In genomic region chr17:36534881-36535668, GRCh38 we compare ENCODE assay signal across 1 cellular context.
TF ChIP-seq lines count a peak whose summit lies in the region.

A gene with protein sequence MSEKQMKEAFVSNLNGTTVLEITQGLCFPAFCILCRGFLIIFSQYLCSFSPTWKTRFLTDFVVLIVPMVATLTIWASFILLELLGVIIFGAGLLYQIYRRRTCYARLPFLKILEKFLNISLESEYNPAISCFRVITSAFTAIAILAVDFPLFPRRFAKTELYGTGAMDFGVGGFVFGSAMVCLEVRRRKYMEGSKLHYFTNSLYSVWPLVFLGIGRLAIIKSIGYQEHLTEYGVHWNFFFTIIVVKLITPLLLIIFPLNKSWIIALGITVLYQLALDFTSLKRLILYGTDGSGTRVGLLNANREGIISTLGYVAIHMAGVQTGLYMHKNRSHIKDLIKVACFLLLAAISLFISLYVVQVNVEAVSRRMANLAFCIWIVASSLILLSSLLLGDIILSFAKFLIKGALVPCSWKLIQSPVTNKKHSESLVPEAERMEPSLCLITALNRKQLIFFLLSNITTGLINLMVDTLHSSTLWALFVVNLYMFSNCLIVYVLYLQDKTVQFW (plus strand): TSS chr17:36534987. CDS start chr17:36537102, 2,115 bp downstream.

TF ChIP-seq in K562, 482 proteins besides CTCF, POLR2A, EP300 and RAD21 (continued from another document and continues in another):
- TF ChIP-seq, protein P1, sequence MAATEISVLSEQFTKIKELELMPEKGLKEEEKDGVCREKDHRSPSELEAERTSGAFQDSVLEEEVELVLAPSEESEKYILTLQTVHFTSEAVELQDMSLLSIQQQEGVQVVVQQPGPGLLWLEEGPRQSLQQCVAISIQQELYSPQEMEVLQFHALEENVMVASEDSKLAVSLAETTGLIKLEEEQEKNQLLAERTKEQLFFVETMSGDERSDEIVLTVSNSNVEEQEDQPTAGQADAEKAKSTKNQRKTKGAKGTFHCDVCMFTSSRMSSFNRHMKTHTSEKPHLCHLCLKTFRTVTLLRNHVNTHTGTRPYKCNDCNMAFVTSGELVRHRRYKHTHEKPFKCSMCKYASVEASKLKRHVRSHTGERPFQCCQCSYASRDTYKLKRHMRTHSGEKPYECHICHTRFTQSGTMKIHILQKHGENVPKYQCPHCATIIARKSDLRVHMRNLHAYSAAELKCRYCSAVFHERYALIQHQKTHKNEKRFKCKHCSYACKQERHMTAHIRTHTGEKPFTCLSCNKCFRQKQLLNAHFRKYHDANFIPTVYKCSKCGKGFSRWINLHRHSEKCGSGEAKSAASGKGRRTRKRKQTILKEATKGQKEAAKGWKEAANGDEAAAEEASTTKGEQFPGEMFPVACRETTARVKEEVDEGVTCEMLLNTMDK (IDR thresholded peaks at IDR 0.05; ENCODE audit: borderline replicate concordance, insufficient read depth, low read depth, low read length, poor library complexity, severe bottlenecking) = peak; percentile 35
- peak in 1 of 2 experiments; percentile 93; a peak in 1 of 4 replicates for TF ChIP-seq SIN3A (IDR thresholded peaks at IDR 0.05; ENCODE audit: borderline replicate concordance in 2 of 2, control insufficient read depth in 1 of 2, low read depth in 2 of 2, low read length in 2 of 2)
- TF ChIP-seq EP400 (IDR thresholded peaks at IDR 0.05) = peak; percentile 99
- peak; percentile 34; the same call in 1 of the 2 replicates for TF ChIP-seq THAP12 (CRISPR knock-in tag; IDR thresholded peaks at IDR 0.05)
- peak; percentile 89 for TF ChIP-seq CREM (IDR thresholded peaks at IDR 0.05; ENCODE audit: low read depth)
- peak; percentile 94; the same call in 1 of the 2 replicates for TF ChIP-seq BRD4 (IDR thresholded peaks at IDR 0.05)
- TF ChIP-seq FOXK2 (conservative IDR thresholded peaks at IDR 0.05 in 1 of 2, IDR thresholded peaks at IDR 0.05 in 1 of 2; ENCODE audit: low read depth in 2 of 2) = peak; percentile 18 to 34; a peak in 3 of 4 replicates
- TF ChIP-seq L3MBTL2 (IDR thresholded peaks at IDR 0.05) = peak; percentile 91
- peak; percentile 56 to 73 for TF ChIP-seq NRF1 (conservative IDR thresholded peaks at IDR 0.05 in 1 of 2, IDR thresholded peaks at IDR 0.05 in 1 of 2)
- peak; percentile 81 for TF ChIP-seq CCNT2 (IDR thresholded peaks at IDR 0.05; ENCODE audit: borderline replicate concordance, extremely low read depth, insufficient read length, low read depth, low read length)
- peak; percentile 60 for TF ChIP-seq SMAD4 (CRISPR knock-in tag; conservative IDR thresholded peaks at IDR 0.05)
- TF ChIP-seq MECOM (CRISPR knock-in tag; IDR thresholded peaks at IDR 0.05) = no peak
- TF ChIP-seq NR2C2 (CRISPR knock-in tag; IDR thresholded peaks at IDR 0.05) = no peak
- peak; percentile 83 for TF ChIP-seq NR2C2 (tag; IDR thresholded peaks at IDR 0.05)
- peak; percentile 96 for TF ChIP-seq MAX (CRISPR knock-in tag; IDR thresholded peaks at IDR 0.05)
- no peak for TF ChIP-seq SMARCA5 (IDR thresholded peaks at IDR 0.05)
- peak; percentile 94 for TF ChIP-seq GABPB1 (CRISPR knock-in tag; IDR thresholded peaks at IDR 0.05)
- TF ChIP-seq SP1 (CRISPR knock-in tag; IDR thresholded peaks at IDR 0.05) = peak; percentile 47
- peak; percentile 99 for TF ChIP-seq MYC (IDR thresholded peaks at IDR 0.05; ENCODE audit: low read depth, low read length)
- peak; percentile 99 for TF ChIP-seq MYC (CRISPR knock-in tag; IDR thresholded peaks at IDR 0.05; ENCODE audit: borderline replicate concordance, low read depth)
- TF ChIP-seq SAFB (IDR thresholded peaks at IDR 0.05; ENCODE audit: borderline replicate concordance, low read depth, low read length) = peak; percentile 93
- peak; percentile 63 for TF ChIP-seq CTBP1 (IDR thresholded peaks at IDR 0.05; ENCODE audit: borderline replicate concordance)
- TF ChIP-seq PRPF4 (IDR thresholded peaks at IDR 0.05; ENCODE audit: insufficient read depth, low read depth, low read length, poor library complexity, severe bottlenecking) = peak; percentile 8
- TF ChIP-seq USF1 (CRISPR knock-in tag; IDR thresholded peaks at IDR 0.05) = peak; percentile 78
- TF ChIP-seq ZBTB43 (CRISPR knock-in tag; IDR thresholded peaks at IDR 0.05) = peak; percentile 28; the same call in 1 of the 2 replicates
- TF ChIP-seq ETS1 (conservative IDR thresholded peaks at IDR 0.05; ENCODE audit: control insufficient read depth, low read depth, low read length) = peak; percentile 78
- TF ChIP-seq KAT7 (CRISPR knock-in tag; IDR thresholded peaks at IDR 0.05; ENCODE audit: borderline replicate concordance) = peak; percentile 35; the same call in 1 of the 2 replicates
- peak; percentile 73 for TF ChIP-seq PML (IDR thresholded peaks at IDR 0.05; ENCODE audit: low read length)
- peak; percentile 86 for TF ChIP-seq PCBP1 (IDR thresholded peaks at IDR 0.05; ENCODE audit: low read depth, low read length, poor library complexity, severe bottlenecking)
- TF ChIP-seq TAF1 (IDR thresholded peaks at IDR 0.05; ENCODE audit: control insufficient read depth, extremely low read depth, insufficient read depth, low read length, severe bottlenecking) = peak; percentile 92
- TF ChIP-seq ZBTB7A (IDR thresholded peaks at IDR 0.05; ENCODE audit: borderline replicate concordance, control insufficient read depth, low read depth, low read length) = peak; percentile 79
- TF ChIP-seq KLF13 (tag; IDR thresholded peaks at IDR 0.05; ENCODE audit: borderline replicate concordance, low read depth) = peak; percentile 22; the same call in 1 of the 2 replicates
- peak in 1 of 2 experiments; percentile 75; a peak in 1 of 4 replicates for TF ChIP-seq KDM4B (IDR thresholded peaks at IDR 0.05; ENCODE audit: borderline replicate concordance in 2 of 2, low read depth in 1 of 2)
- peak; percentile 24; the same call in 1 of the 2 replicates for TF ChIP-seq FOXP1 (CRISPR knock-in tag; IDR thresholded peaks at IDR 0.05)
- TF ChIP-seq ZNF785 (CRISPR knock-in tag; IDR thresholded peaks at IDR 0.05) = no peak
- TF ChIP-seq SAP30 (IDR thresholded peaks at IDR 0.05; ENCODE audit: borderline replicate concordance, insufficient read depth, low read depth, low read length, poor library complexity, severe bottlenecking) = peak; percentile 94
- TF ChIP-seq, protein P2, sequence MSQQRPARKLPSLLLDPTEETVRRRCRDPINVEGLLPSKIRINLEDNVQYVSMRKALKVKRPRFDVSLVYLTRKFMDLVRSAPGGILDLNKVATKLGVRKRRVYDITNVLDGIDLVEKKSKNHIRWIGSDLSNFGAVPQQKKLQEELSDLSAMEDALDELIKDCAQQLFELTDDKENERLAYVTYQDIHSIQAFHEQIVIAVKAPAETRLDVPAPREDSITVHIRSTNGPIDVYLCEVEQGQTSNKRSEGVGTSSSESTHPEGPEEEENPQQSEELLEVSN (IDR thresholded peaks at IDR 0.05; ENCODE audit: borderline replicate concordance in 1 of 2, extremely low read depth in 1 of 2, insufficient read depth in 1 of 2, insufficient read length in 1 of 2, low read depth in 1 of 2, low read length in 1 of 2, poor library complexity in 1 of 2, severe bottlenecking in 1 of 2) = peak; percentile 93 to 98
- peak; percentile 62; the same call in 1 of the 2 replicates for TF ChIP-seq ZBTB9 (CRISPR knock-in tag; IDR thresholded peaks at IDR 0.05)
- 0 out of 2 replicates have a peak, but pooled peaks have one; percentile 34 for TF ChIP-seq HDAC2 (IDR thresholded peaks at IDR 0.05)
- TF ChIP-seq ZNF217 (CRISPR knock-in tag; IDR thresholded peaks at IDR 0.05) = no peak
- TF ChIP-seq ZNF57 (CRISPR knock-in tag; IDR thresholded peaks at IDR 0.05) = 0 out of 2 replicates have a peak, but pooled peaks have one; percentile 37
- 0 out of 2 replicates have a peak, but pooled peaks have one; percentile 10 for TF ChIP-seq PHB (CRISPR knock-in tag; IDR thresholded peaks at IDR 0.05)
- TF ChIP-seq, protein P3, sequence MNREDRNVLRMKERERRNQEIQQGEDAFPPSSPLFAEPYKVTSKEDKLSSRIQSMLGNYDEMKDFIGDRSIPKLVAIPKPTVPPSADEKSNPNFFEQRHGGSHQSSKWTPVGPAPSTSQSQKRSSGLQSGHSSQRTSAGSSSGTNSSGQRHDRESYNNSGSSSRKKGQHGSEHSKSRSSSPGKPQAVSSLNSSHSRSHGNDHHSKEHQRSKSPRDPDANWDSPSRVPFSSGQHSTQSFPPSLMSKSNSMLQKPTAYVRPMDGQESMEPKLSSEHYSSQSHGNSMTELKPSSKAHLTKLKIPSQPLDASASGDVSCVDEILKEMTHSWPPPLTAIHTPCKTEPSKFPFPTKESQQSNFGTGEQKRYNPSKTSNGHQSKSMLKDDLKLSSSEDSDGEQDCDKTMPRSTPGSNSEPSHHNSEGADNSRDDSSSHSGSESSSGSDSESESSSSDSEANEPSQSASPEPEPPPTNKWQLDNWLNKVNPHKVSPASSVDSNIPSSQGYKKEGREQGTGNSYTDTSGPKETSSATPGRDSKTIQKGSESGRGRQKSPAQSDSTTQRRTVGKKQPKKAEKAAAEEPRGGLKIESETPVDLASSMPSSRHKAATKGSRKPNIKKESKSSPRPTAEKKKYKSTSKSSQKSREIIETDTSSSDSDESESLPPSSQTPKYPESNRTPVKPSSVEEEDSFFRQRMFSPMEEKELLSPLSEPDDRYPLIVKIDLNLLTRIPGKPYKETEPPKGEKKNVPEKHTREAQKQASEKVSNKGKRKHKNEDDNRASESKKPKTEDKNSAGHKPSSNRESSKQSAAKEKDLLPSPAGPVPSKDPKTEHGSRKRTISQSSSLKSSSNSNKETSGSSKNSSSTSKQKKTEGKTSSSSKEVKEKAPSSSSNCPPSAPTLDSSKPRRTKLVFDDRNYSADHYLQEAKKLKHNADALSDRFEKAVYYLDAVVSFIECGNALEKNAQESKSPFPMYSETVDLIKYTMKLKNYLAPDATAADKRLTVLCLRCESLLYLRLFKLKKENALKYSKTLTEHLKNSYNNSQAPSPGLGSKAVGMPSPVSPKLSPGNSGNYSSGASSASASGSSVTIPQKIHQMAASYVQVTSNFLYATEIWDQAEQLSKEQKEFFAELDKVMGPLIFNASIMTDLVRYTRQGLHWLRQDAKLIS (CRISPR knock-in tag; IDR thresholded peaks at IDR 0.05) = peak; percentile 89; the same call in 1 of the 2 replicates
- no peak for TF ChIP-seq NCOA6 (IDR thresholded peaks at IDR 0.05)
- TF ChIP-seq HCFC1 (IDR thresholded peaks at IDR 0.05; ENCODE audit: low read depth, low read length) = peak; percentile 76
